Comparison of ENCODE assay signal across 11 cellular contexts in the genomic region with DNA sequence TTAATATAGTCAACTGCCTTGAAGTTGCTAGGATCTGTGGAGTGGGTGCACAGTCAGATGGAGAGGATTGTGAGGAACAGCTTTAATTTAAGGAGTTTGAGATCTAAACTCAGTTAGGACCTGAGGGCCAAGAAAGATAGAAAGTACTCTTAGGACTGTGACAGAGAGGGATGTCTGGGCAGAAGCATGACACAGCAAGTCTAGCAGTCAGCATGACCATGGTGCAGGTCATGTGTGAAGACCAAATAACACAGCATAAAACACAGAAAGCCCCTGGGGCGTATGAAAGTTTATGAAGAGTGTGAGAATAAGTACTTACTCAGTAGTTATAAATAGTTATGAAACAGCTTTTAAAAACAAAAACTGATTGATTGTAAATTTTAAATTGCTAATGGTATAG.
DNase-seq lines count a peak whose midpoint lies in the region; ATAC-seq, FAIRE-seq and TF ChIP-seq lines count a peak whose summit lies in the region.
"Had no signal": no experiment of that assay in that cellular context is flagged by ENCODE, and none has a peak within 500 bp of the region (broad histone marks: within the 10 kb centered on the region; RNA-seq: fewer than 3 reads in every experiment).

No MANE protein-coding gene starts in this region.

- H3K4me1 ChIP-seq in GM12878 (ENCODE audit: control insufficient read depth, insufficient read depth, low read length): peaks cover 4% of the 10 kb centered on the region
- H3K4me1 ChIP-seq in BE2C: no peaks in the 10 kb centered on the region

- H3K27me3 ChIP-seq in GM12878 (replicated peaks in 1 of 2; ENCODE audit: control insufficient read depth in 2 of 2, insufficient read depth in 2 of 2, low read length in 1 of 2): no peaks in the 10 kb centered on the region
- no peaks in the 10 kb centered on the region for H3K27me3 ChIP-seq in BE2C

- POLR2A ChIA-PET in GM12878 (lab: Charles Lee): no interaction called here

- BruUV-seq in GM12878 (replicated peaks; lab: Mats Ljungman, UMichigan): no TSS peak

- TF ChIP-seq RAD21 in GM12878 (IDR thresholded peaks at IDR 0.05; ENCODE audit: insufficient read depth, low read depth, low read length): no peak

- TF ChIP-seq POLR2A in GM12878 (IDR thresholded peaks at IDR 0.05; ENCODE audit: low read depth, low read length): no peak

- no peak overlapping the region for H3K4me2 ChIP-seq in GM12878 (ENCODE audit: control insufficient read depth, insufficient read depth)

- SMC1A ChIA-PET in GM12878 (lab: Charles Lee; ENCODE audit: uncharacterized antibody, unreplicated experiment): interaction anchor here (0.6 to 3.5 kb wide), 6 partner anchors 10 to 164 kb away, joined by 3 to 12 read pairs (median 4); no protein-coding TSS in a partner anchor

- in situ Hi-C loops in GM13976 (cut with MboI; ENCODE audit: low sequenced_read_pairs, unreplicated experiment) (no loop called here), GM12878 (cut with MboI) (no loop called here)

- no peaks in the 10 kb centered on the region for H3K9me3 ChIP-seq in GM12878 (replicated peaks; ENCODE audit: control insufficient read depth, insufficient read depth, low read length)
- no peaks in the 10 kb centered on the region for H3K9me3 ChIP-seq in BE2C

- peak; percentile 79 for ATAC-seq in HG03045 (IDR thresholded peaks at IDR 0.05; ENCODE audit: unreplicated experiment)
- ATAC-seq in GM12878: peak; percentile 94

- RAD21 ChIA-PET in GM12878 (lab: Charles Lee; ENCODE audit: unreplicated experiment): interaction anchor here (1.2 kb wide), 1 partner anchor 210 kb away, joined by 3 read pairs; no protein-coding TSS in a partner anchor

- H3K36me3 ChIP-seq in GM12878 (ENCODE audit: control insufficient read depth in 2 of 2, insufficient read depth in 2 of 2, low read length in 1 of 2) (no peaks in the 10 kb centered on the region; a peak in 1 of 4 replicates), BE2C (no peaks in the 10 kb centered on the region)

- CTCF ChIA-PET in GM12878 (lab: Yijun Ruan, JAX): interaction anchor here (0.8 to 1.9 kb wide), 4 partner anchors 9 to 302 kb away, joined by 3 to 5 read pairs (median 3); no protein-coding TSS in a partner anchor

- H2AFZ ChIP-seq in GM12878 (ENCODE audit: control insufficient read depth, low read depth, low read length): no peak overlapping the region; the same call in 1 of the 2 replicates

- TF ChIP-seq EP300 in GM12878 (IDR thresholded peaks at IDR 0.05; ENCODE audit: borderline replicate concordance in 1 of 2, control insufficient read depth in 1 of 2, low read depth in 2 of 2, low read length in 2 of 2): no peak

- H3K4me3 ChIP-seq in GM12878 (no peak overlapping the region), BE2C (ENCODE audit: low read depth, low read length) (no peak overlapping the region)

- 5% methylated on average over 1 of the region's 1 CpG for WGBS in GM12878 (ENCODE audit: insufficient coverage, insufficient replicate concordance, low lambda C conversion rate, missing lambda C conversion rate)

- intact Hi-C loops in GM12878 (cut with micrococcal nuclease; ENCODE audit: unreplicated experiment): loop anchor here (10.0 kb wide), 1 partner anchor 284 kb away; no protein-coding TSS in a partner anchor

- TF ChIP-seq CTCF in GM13976 (IDR thresholded peaks at IDR 0.05; ENCODE audit: borderline replicate concordance, control extremely low read depth, extremely low read depth, insufficient read depth, missing control alignments): no peak
- no peak for TF ChIP-seq CTCF in GM20000 (IDR thresholded peaks at IDR 0.05; ENCODE audit: extremely low read depth, missing control alignments)
- no peak for TF ChIP-seq CTCF in GM12878 (IDR thresholded peaks at IDR 0.05 in 2 of 3, conservative IDR thresholded peaks at IDR 0.05 in 1 of 3; ENCODE audit: control insufficient read depth in 2 of 3, extremely low read depth in 1 of 3, insufficient read depth in 1 of 3, low read depth in 3 of 3, low read length in 3 of 3)
- TF ChIP-seq CTCF in BE2C (IDR thresholded peaks at IDR 0.05; ENCODE audit: low read depth, low read length): no peak

- no peak for FAIRE-seq in GM12878 (lab: Jason Lieb, UNC)

- no peak overlapping the region for H3K9ac ChIP-seq in GM12878 (ENCODE audit: control insufficient read depth, insufficient read depth, low read length)

- H4K20me1 ChIP-seq in GM12878 (ENCODE audit: control insufficient read depth, insufficient read depth): no peaks in the 10 kb centered on the region

- peak overlapping the region; percentile 7 for H3K27ac ChIP-seq in GM12878 (ENCODE audit: control insufficient read depth, insufficient read depth)
- H3K27ac ChIP-seq: C4-2B had no signal

- DNase-seq in GM13976 (ENCODE audit: low spot score) (peak; percentile 37), GM20000 (ENCODE audit: low spot score) (peak; percentile 54), GM12878 (ENCODE audit: low read depth, low spot score) (peak; percentile 35), BE2C (no peak), NCI-H2171 treated with DMSO at 0.1 percent for 48 hours (lab: John Stamatoyannopoulos, UW) (no peak), HK-2 (ENCODE audit: unreplicated experiment) (no peak), Ammon's horn (ENCODE audit: low spot score) (no peak)
- DNase-seq: activated naive CD4-positive, alpha-beta T cell treated with anti-CD3 and anti-CD28 coated beads, Interleukin-2, amount 50 U/mL, for 16 hours; naive B cell had no signal

- H3K79me2 ChIP-seq in GM12878 (ENCODE audit: control insufficient read depth, insufficient read depth, low read length): no peaks in the 10 kb centered on the region

TF ChIP-seq in GM12878, 131 proteins besides CTCF, POLR2A, EP300 and RAD21:
- no peak for TF ChIP-seq MLLT1 (IDR thresholded peaks at IDR 0.05)
- peak; percentile 32; the same call in 1 of the 2 replicates for TF ChIP-seq ATF7 (IDR thresholded peaks at IDR 0.05; ENCODE audit: low read depth)
- TF ChIP-seq SMARCA5 (IDR thresholded peaks at IDR 0.05): 0 out of 2 replicates have a peak, but pooled peaks have one; percentile 31
- TF ChIP-seq BACH1 (IDR thresholded peaks at IDR 0.05; ENCODE audit: borderline replicate concordance): peak; percentile 99
- TF ChIP-seq ZNF622 (IDR thresholded peaks at IDR 0.05): no peak
- peak; percentile 37 for TF ChIP-seq MEF2B (IDR thresholded peaks at IDR 0.05; ENCODE audit: partially characterized antibody, poor library complexity, severe bottlenecking)
- TF ChIP-seq RAD51 (IDR thresholded peaks at IDR 0.05): peak; percentile 35; the same call in 1 of the 2 replicates
- no peak for TF ChIP-seq NFYA (IDR thresholded peaks at IDR 0.05; ENCODE audit: borderline replicate concordance, low read depth, low read length)
- peak; percentile 43; the same call in 1 of the 2 replicates for TF ChIP-seq RELB (IDR thresholded peaks at IDR 0.05; ENCODE audit: low read depth)
- TF ChIP-seq SKIL (IDR thresholded peaks at IDR 0.05; ENCODE audit: low read depth, poor library complexity, severe bottlenecking): peak; percentile 42
- no peak for TF ChIP-seq CBX5 (IDR thresholded peaks at IDR 0.05; ENCODE audit: low read depth)
- TF ChIP-seq EGR1 (IDR thresholded peaks at IDR 0.05; ENCODE audit: borderline replicate concordance in 1 of 2, low read depth in 2 of 2, low read length in 2 of 2): no peak

Comparison
In these comparisons a context has a peak if more than half of its experiments do, and no peak if none do; other contexts are left out.
1. DNase-seq: peak in GM13976 (single experiment), GM20000 (single experiment) and GM12878 (single experiment); none in BE2C (single experiment), NCI-H2171 treated with DMSO at 0.1 percent for 48 hours (single experiment), HK-2 (single experiment) and Ammon's horn (single experiment).